31 cellular contexts compared by ENCODE assay signal in the genomic region with DNA sequence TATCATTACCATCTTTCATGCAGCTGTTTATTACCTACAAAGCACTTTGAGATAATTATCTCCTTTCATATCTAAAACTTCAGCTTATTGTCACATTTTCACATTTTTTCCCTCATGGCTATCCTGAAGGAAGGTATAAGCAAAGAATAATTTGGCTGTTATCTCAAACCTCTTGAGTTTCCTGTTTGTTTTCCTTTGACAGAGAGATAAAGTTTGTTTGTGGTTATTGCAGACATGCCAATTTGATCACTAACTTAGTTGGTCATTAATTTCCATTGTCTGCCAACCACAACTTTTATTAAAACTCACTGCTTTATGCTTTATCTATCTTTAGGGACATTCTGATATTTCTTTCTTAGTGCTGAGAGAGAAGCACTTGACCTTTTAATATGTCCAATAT.
"Had no signal": no experiment of that assay in that cellular context is flagged by ENCODE, and none has a peak within 500 bp of the region (broad histone marks: within the 10 kb centered on the region; RNA-seq: fewer than 3 reads in every experiment).

No MANE protein-coding gene starts in this region.

- H3K4me1 ChIP-seq: ascending aorta, breast epithelium, esophagus muscularis mucosa, foreskin keratinocyte, gastrocnemius medialis, heart left ventricle had no signal

- H3K27ac ChIP-seq: ascending aorta, breast epithelium, cardiac muscle cell, coronary artery, dorsolateral prefrontal cortex, esophagus muscularis mucosa, foreskin keratinocyte, gastrocnemius medialis, heart left ventricle had no signal

- ATAC-seq: activated CD4-positive, alpha-beta T cell treated with anti-CD3 and anti-CD28 coated beads for 36 hours; activated CD8-positive, alpha-beta memory T cell treated with anti-CD3 and anti-CD28 coated beads, Interleukin-2, amount 10 ng/mL, durations not matched to agents 7 days and 5 days; activated CD8-positive, alpha-beta T cell treated with anti-CD3 and anti-CD28 coated beads, Interleukin-2, amount 10 ng/mL, durations not matched to agents 7 days and 5 days; activated naive CD4-positive, alpha-beta T cell treated with anti-CD3 and anti-CD28 coated beads, Interleukin-2, amount 50 U/mL, for 72 hours; activated T-cell treated with anti-CD3 and anti-CD28 coated beads, Interleukin-2, amount 50 U/mL, for 72 hours; foreskin keratinocyte; gastrocnemius medialis; heart left ventricle had no signal

- H3K4me3 ChIP-seq: ascending aorta, breast epithelium, cardiac muscle cell, coronary artery, dorsolateral prefrontal cortex, esophagus muscularis mucosa, gastrocnemius medialis, heart left ventricle had no signal

- H3K27me3 ChIP-seq: ascending aorta, cardiac muscle cell, esophagus muscularis mucosa, foreskin keratinocyte, gastrocnemius medialis had no signal

- H3K9me3 ChIP-seq: ascending aorta, breast epithelium, esophagus muscularis mucosa, gastrocnemius medialis, heart left ventricle had no signal

- H3K36me3 ChIP-seq: ascending aorta, breast epithelium, cardiac muscle cell, esophagus muscularis mucosa, gastrocnemius medialis, heart left ventricle had no signal

- DNase-seq: activated CD4-positive, alpha-beta memory T cell treated with anti-CD3 and anti-CD28 coated beads for 36 hours; activated CD4-positive, alpha-beta T cell treated with anti-CD3 and anti-CD28 coated beads for 36 hours; activated CD4-positive, alpha-beta T cell treated with anti-CD3 and anti-CD28 coated beads, Interleukin-2, amount 10 ng/mL, durations not matched to agents 24 days and 14 days; activated CD4-positive, CD25-positive, alpha-beta regulatory T cell; activated CD4-positive, CD25-positive, alpha-beta regulatory T cell treated with anti-CD3 and anti-CD28 coated beads, Interleukin-2, amount 50 U/mL, for 72 hours; activated CD8-positive, alpha-beta memory T cell treated with anti-CD3 and anti-CD28 coated beads, Interleukin-2, amount 10 ng/mL, durations not matched to agents 7 days and 5 days; activated CD8-positive, alpha-beta memory T cell treated with anti-CD3 and anti-CD28 coated beads, Interleukin-2, amount 50 U/mL, for 4 hours; activated CD8-positive, alpha-beta T cell treated with anti-CD3 and anti-CD28 coated beads, Interleukin-2, amount 10 ng/mL, durations not matched to agents 7 days and 5 days; activated gamma-delta T cell; activated naive CD4-positive, alpha-beta T cell; activated naive CD4-positive, alpha-beta T cell treated with anti-CD3 and anti-CD28 coated beads, Interleukin-2, amount 10 ng/mL, durations not matched to agents 7 days and 5 days; activated naive CD8-positive, alpha-beta T cell treated with anti-CD3 and anti-CD28 coated beads, Interleukin-2, amount 10 ng/mL, durations not matched to agents 7 days and 5 days; activated T-cell treated with anti-CD3 and anti-CD28 coated beads, Interleukin-2, amount 50 U/mL, for 24 hours; activated T-cell treated with anti-CD3 and anti-CD28 coated beads, Interleukin-2, amount 50 U/mL, for 72 hours; central memory CD4-positive, alpha-beta T cell; cerebellar nuclear complex; dorsolateral prefrontal cortex; effector memory CD4-positive, alpha-beta T cell; endodermal cell; erythroblast; foreskin keratinocyte; gastrocnemius medialis; glutamatergic neuron; heart left ventricle; T-helper 2 cell had no signal
